In genomic region chr10:97762816-97763215, GRCh38 we compare ENCODE assay signal across 19 cellular contexts. TPM values are rescaled to one million over a fixed set of nuclear protein-coding genes. Genes with fewer than 3 reads are reported as not detected.
DNase-seq lines count a peak whose midpoint lies in the region; ATAC-seq and TF ChIP-seq lines count a peak whose summit lies in the region.
"Had no signal": no experiment of that assay in that cellular context is flagged by ENCODE, and none has a peak within 500 bp of the region (broad histone marks: within the 10 kb centered on the region; RNA-seq: fewer than 3 reads in every experiment).

No MANE protein-coding gene starts in this region.

- peak; percentile 44 for DNase-seq in AG20443 (ENCODE audit: low spot score)
- peak; percentile 55 to 69 for DNase-seq in cardiac muscle cell (ENCODE audit: low read depth in 1 of 2, low spot score in 1 of 2)
- peak; percentile 89 for DNase-seq in myocyte (ENCODE audit: low read depth)
- DNase-seq in NCI-H2081 treated with DMSO at 0.1 percent for 48 hours (lab: John Stamatoyannopoulos, UW) = no peak
- DNase-seq in NCI-H2196 (lab: John Stamatoyannopoulos, UW; ENCODE audit: unreplicated experiment) = no peak
- DNase-seq: activated CD4-positive, alpha-beta T cell treated with anti-CD3 and anti-CD28 coated beads for 4 hours; activated naive CD8-positive, alpha-beta T cell treated with anti-CD3 and anti-CD28 coated beads, Interleukin-2, amount 50 U/mL, for 24 hours; activated T-cell treated with anti-CD3 and anti-CD28 coated beads, Interleukin-2, amount 50 U/mL, for 48 hours; GM23248; naive B cell; NCI-H1694 treated with DMSO at 0.1 percent for 48 hours; stimulated activated CD4-positive, alpha-beta T cell treated with anti-CD3 and anti-CD28 coated beads, Interleukin-12 subunit alpha, Interleukin-12 subunit beta, amount 100 ng/mL, for 4 hours; T-cell had no signal

- ATAC-seq in HG03139 (IDR thresholded peaks at IDR 0.05; ENCODE audit: unreplicated experiment) (no peak), HG02870 (IDR thresholded peaks at IDR 0.05; ENCODE audit: unreplicated experiment) (no peak)
- ATAC-seq: activated naive CD8-positive, alpha-beta T cell treated with anti-CD3 and anti-CD28 coated beads, Interleukin-2, amount 50 U/mL, for 24 hours; T-cell had no signal

- H3K9me3 ChIP-seq in cardiac muscle cell (ENCODE audit: low read depth) = no peaks in the 10 kb centered on the region

- no peaks in the 10 kb centered on the region for H3K27me3 ChIP-seq in cardiac muscle cell

- peaks cover 10% of the 10 kb centered on the region for H3K4me1 ChIP-seq in cardiac muscle cell (ENCODE audit: low read depth)

- no peak overlapping the region for H3K4me3 ChIP-seq in cardiac muscle cell
- H3K4me3 ChIP-seq: GM23248 had no signal

- TF ChIP-seq CTCF in cardiac muscle cell (IDR thresholded peaks at IDR 0.05; ENCODE audit: low read depth, low read length) = no peak

- H3K27ac ChIP-seq in angular gyrus (ENCODE audit: low read depth, low read length) (peak overlapping the region; percentile 3), cardiac muscle cell (no peak overlapping the region)
- H3K27ac ChIP-seq: GM23248, KMS-11 had no signal

- H3K36me3 ChIP-seq in cardiac muscle cell = no peaks in the 10 kb centered on the region

RNA-seq across cellular contexts. Expression of gene SFRP5, which starts 9.0 kb away (rescaled TPM):
- total RNA-seq in cardiac muscle cell (23.7 and 35.0 TPM in 2 replicates), myocyte (0.91 and 1.4 TPM in 2 replicates)
- 29.3 and 38.2 TPM in 2 replicates for polyA plus RNA-seq in cardiac muscle cell
- 0.58 TPM for polyA plus RNA-seq in myocyte (2012)
- total RNA-seq: dermis microvascular lymphatic vessel endothelial cell, GM23248 had no signal
- polyA plus RNA-seq: GM23248, keratinocyte had no signal

RNA-seq across cellular contexts. Expression of gene ZFYVE27, which starts 25.9 kb away (rescaled TPM):
- 39.1 and 59.8 TPM in 2 replicates for total RNA-seq in cardiac muscle cell
- polyA plus RNA-seq in cardiac muscle cell = 50.7 and 52.8 TPM in 2 replicates
- total RNA-seq in myocyte = 25.5 and 30.5 TPM in 2 replicates
- 33.5 TPM for polyA plus RNA-seq in myocyte (2012)

RNA-seq across cellular contexts. Expression of gene MARVELD1, which starts 49.3 kb away (rescaled TPM):
- 35.2 and 38.3 TPM in 2 replicates for total RNA-seq in cardiac muscle cell
- polyA plus RNA-seq in cardiac muscle cell = 41.7 and 55.5 TPM in 2 replicates
- total RNA-seq in myocyte = 31.3 and 37.2 TPM in 2 replicates
- polyA plus RNA-seq in myocyte (2012) = 88.9 TPM

Comparison
In these comparisons a context has a peak if more than half of its experiments do, and no peak if none do; other contexts are left out.
1. DNase-seq: peak in AG20443 (single experiment), cardiac muscle cell (2 of 2) and myocyte (single experiment); none in NCI-H2081 treated with DMSO at 0.1 percent for 48 hours (single experiment) and NCI-H2196 (single experiment).
2. RNA of gene SFRP5, which starts 9.0 kb away (total RNA-seq): 23.7 to 35.0 TPM in cardiac muscle cell; 0.91 to 1.4 TPM in myocyte; every median in the first group is over 10 times any median in the second.